In the genomic region with DNA sequence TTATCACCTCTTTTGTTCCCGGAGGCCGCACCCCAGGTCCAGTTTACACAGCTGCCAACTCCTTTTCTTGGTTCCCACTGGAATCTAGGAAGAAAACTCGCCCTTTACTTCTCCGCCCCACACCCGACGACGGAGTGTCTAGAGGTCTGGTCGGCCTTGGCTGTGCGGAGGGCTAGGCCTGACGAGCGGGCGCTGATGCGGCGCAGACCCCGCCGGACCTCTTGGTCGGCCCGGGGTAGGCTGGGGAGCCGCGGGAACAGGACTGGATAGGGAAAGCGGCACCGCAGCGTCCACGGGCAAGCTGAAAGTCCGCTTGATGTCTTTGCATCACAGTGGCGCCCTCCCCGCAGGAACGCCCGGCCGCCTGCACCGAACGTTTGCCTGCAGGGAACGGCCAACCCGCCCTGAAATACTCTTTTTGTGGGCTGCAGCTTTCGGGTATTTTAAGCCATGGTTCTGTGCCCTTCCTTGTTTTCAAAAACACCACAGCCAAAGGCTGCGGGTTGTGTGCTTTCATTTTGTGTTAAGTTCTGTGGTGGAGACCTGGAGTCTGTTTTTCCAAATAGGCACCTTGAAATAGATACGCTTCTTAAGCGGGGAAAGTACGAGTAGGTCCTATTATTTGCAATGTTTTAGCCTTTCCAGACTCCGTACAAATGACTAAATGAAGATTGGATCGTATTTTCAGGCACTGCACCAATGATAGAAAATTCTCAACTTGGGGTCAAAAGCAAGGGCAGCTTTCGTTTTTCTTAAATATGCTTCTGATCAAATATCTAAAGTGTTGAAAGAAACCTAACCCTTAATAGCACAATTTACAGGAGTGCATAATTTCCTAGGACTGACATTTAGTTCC, we compare ENCODE assay signal across 1 cellular context.
TF ChIP-seq lines count a peak whose summit lies in the region.

No MANE protein-coding gene starts in this region.

TF ChIP-seq in GM12878, 131 proteins besides CTCF, POLR2A, EP300 and RAD21 (continues in another document):
- TF ChIP-seq, protein P1, sequence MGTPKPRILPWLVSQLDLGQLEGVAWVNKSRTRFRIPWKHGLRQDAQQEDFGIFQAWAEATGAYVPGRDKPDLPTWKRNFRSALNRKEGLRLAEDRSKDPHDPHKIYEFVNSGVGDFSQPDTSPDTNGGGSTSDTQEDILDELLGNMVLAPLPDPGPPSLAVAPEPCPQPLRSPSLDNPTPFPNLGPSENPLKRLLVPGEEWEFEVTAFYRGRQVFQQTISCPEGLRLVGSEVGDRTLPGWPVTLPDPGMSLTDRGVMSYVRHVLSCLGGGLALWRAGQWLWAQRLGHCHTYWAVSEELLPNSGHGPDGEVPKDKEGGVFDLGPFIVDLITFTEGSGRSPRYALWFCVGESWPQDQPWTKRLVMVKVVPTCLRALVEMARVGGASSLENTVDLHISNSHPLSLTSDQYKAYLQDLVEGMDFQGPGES (IDR thresholded peaks at IDR 0.05) = no peak
- TF ChIP-seq TCF3 (IDR thresholded peaks at IDR 0.05; ENCODE audit: borderline replicate concordance, insufficient read depth, low read depth, low read length) = no peak
- no peak for TF ChIP-seq CREB1 (IDR thresholded peaks at IDR 0.05; ENCODE audit: low read depth)
- TF ChIP-seq NR2C1 (IDR thresholded peaks at IDR 0.05) = no peak
- peak; percentile 47; the same call in 1 of the 2 replicates for TF ChIP-seq LARP7 (IDR thresholded peaks at IDR 0.05)
- TF ChIP-seq, protein P2, sequence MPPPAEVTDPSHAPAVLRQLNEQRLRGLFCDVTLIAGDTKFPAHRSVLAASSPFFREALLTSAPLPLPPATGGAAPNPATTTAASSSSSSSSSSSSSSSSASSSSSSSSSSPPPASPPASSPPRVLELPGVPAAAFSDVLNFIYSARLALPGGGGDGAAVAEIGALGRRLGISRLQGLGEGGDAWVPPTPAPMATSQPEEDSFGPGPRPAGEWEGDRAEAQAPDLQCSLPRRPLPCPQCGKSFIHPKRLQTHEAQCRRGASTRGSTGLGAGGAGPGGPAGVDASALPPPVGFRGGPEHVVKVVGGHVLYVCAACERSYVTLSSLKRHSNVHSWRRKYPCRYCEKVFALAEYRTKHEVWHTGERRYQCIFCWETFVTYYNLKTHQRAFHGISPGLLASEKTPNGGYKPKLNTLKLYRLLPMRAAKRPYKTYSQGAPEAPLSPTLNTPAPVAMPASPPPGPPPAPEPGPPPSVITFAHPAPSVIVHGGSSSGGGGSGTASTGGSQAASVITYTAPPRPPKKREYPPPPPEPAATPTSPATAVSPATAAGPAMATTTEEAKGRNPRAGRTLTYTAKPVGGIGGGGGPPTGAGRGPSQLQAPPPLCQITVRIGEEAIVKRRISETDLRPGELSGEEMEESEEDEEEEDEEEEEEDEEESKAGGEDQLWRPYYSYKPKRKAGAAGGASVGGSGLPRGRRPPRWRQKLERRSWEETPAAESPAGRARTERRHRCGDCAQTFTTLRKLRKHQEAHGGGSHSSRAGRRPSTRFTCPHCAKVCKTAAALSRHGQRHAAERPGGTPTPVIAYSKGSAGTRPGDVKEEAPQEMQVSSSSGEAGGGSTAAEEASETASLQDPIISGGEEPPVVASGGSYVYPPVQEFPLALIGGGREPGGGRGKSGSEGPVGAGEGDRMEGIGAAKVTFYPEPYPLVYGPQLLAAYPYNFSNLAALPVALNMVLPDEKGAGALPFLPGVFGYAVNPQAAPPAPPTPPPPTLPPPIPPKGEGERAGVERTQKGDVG (CRISPR knock-in tag; IDR thresholded peaks at IDR 0.05) = no peak
- peak; percentile 48; the same call in 1 of the 2 replicates for TF ChIP-seq YY1 (IDR thresholded peaks at IDR 0.05; ENCODE audit: low read depth, low read length)
- 0 out of 2 replicates have a peak, but pooled peaks have one; percentile 7 for TF ChIP-seq PML (IDR thresholded peaks at IDR 0.05; ENCODE audit: low read length)
- TF ChIP-seq POU2F2 (IDR thresholded peaks at IDR 0.05; ENCODE audit: borderline replicate concordance, low read depth, low read length) = no peak
- no peak for TF ChIP-seq BACH1 (IDR thresholded peaks at IDR 0.05; ENCODE audit: borderline replicate concordance)
- TF ChIP-seq SMC3 (IDR thresholded peaks at IDR 0.05; ENCODE audit: borderline replicate concordance, low read length) = no peak
- no peak for TF ChIP-seq CBX5 (IDR thresholded peaks at IDR 0.05; ENCODE audit: low read depth)
- TF ChIP-seq, protein P3, sequence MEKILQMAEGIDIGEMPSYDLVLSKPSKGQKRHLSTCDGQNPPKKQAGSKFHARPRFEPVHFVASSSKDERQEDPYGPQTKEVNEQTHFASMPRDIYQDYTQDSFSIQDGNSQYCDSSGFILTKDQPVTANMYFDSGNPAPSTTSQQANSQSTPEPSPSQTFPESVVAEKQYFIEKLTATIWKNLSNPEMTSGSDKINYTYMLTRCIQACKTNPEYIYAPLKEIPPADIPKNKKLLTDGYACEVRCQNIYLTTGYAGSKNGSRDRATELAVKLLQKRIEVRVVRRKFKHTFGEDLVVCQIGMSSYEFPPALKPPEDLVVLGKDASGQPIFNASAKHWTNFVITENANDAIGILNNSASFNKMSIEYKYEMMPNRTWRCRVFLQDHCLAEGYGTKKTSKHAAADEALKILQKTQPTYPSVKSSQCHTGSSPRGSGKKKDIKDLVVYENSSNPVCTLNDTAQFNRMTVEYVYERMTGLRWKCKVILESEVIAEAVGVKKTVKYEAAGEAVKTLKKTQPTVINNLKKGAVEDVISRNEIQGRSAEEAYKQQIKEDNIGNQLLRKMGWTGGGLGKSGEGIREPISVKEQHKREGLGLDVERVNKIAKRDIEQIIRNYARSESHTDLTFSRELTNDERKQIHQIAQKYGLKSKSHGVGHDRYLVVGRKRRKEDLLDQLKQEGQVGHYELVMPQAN (conservative IDR thresholded peaks at IDR 0.05) = 0 out of 2 replicates have a peak, but pooled peaks have one; percentile 1
- 0 out of 2 replicates have a peak, but pooled peaks have one; percentile 0 for TF ChIP-seq BRCA1 (IDR thresholded peaks at IDR 0.05; ENCODE audit: low read depth, low read length)
- TF ChIP-seq, protein P4, sequence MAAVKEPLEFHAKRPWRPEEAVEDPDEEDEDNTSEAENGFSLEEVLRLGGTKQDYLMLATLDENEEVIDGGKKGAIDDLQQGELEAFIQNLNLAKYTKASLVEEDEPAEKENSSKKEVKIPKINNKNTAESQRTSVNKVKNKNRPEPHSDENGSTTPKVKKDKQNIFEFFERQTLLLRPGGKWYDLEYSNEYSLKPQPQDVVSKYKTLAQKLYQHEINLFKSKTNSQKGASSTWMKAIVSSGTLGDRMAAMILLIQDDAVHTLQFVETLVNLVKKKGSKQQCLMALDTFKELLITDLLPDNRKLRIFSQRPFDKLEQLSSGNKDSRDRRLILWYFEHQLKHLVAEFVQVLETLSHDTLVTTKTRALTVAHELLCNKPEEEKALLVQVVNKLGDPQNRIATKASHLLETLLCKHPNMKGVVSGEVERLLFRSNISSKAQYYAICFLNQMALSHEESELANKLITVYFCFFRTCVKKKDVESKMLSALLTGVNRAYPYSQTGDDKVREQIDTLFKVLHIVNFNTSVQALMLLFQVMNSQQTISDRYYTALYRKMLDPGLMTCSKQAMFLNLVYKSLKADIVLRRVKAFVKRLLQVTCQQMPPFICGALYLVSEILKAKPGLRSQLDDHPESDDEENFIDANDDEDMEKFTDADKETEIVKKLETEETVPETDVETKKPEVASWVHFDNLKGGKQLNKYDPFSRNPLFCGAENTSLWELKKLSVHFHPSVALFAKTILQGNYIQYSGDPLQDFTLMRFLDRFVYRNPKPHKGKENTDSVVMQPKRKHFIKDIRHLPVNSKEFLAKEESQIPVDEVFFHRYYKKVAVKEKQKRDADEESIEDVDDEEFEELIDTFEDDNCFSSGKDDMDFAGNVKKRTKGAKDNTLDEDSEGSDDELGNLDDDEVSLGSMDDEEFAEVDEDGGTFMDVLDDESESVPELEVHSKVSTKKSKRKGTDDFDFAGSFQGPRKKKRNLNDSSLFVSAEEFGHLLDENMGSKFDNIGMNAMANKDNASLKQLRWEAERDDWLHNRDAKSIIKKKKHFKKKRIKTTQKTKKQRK (IDR thresholded peaks at IDR 0.05; ENCODE audit: low read depth, low read length) = no peak
- no peak for TF ChIP-seq FOS (IDR thresholded peaks at IDR 0.05; ENCODE audit: borderline replicate concordance, extremely low read depth, insufficient read length)
- TF ChIP-seq TCF12 (IDR thresholded peaks at IDR 0.05; ENCODE audit: low read depth, low read length) = no peak
- TF ChIP-seq RELA (IDR thresholded peaks at IDR 0.05; ENCODE audit: borderline replicate concordance, partially characterized antibody) = no peak
- TF ChIP-seq, protein P5, sequence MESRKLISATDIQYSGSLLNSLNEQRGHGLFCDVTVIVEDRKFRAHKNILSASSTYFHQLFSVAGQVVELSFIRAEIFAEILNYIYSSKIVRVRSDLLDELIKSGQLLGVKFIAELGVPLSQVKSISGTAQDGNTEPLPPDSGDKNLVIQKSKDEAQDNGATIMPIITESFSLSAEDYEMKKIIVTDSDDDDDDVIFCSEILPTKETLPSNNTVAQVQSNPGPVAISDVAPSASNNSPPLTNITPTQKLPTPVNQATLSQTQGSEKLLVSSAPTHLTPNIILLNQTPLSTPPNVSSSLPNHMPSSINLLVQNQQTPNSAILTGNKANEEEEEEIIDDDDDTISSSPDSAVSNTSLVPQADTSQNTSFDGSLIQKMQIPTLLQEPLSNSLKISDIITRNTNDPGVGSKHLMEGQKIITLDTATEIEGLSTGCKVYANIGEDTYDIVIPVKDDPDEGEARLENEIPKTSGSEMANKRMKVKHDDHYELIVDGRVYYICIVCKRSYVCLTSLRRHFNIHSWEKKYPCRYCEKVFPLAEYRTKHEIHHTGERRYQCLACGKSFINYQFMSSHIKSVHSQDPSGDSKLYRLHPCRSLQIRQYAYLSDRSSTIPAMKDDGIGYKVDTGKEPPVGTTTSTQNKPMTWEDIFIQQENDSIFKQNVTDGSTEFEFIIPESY (IDR thresholded peaks at IDR 0.05) = no peak
- TF ChIP-seq, protein P6, sequence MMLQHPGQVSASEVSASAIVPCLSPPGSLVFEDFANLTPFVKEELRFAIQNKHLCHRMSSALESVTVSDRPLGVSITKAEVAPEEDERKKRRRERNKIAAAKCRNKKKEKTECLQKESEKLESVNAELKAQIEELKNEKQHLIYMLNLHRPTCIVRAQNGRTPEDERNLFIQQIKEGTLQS (IDR thresholded peaks at IDR 0.05; ENCODE audit: borderline replicate concordance, extremely low read depth, low read depth, low read length) = no peak
- 0 out of 2 replicates have a peak, but pooled peaks have one; percentile 39 for TF ChIP-seq ZNF217 (IDR thresholded peaks at IDR 0.05)
- no peak for TF ChIP-seq MEF2A (IDR thresholded peaks at IDR 0.05; ENCODE audit: insufficient read depth, low read depth, low read length)
- no peak for TF ChIP-seq GABPA (IDR thresholded peaks at IDR 0.05; ENCODE audit: low read depth)
- TF ChIP-seq, protein P7, sequence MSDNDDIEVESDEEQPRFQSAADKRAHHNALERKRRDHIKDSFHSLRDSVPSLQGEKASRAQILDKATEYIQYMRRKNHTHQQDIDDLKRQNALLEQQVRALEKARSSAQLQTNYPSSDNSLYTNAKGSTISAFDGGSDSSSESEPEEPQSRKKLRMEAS (IDR thresholded peaks at IDR 0.05; ENCODE audit: low read depth, low read length) = no peak
- TF ChIP-seq MYC (IDR thresholded peaks at IDR 0.05; ENCODE audit: insufficient read depth, insufficient read length, insufficient replicate concordance, low read length, severe bottlenecking) = peak; percentile 29
- TF ChIP-seq KAT2A (conservative IDR thresholded peaks at IDR 0.05; ENCODE audit: control insufficient read depth, low read depth, low read length) = no peak
- TF ChIP-seq ESRRA (IDR thresholded peaks at IDR 0.05; ENCODE audit: low read length) = no peak
- TF ChIP-seq, protein P8, sequence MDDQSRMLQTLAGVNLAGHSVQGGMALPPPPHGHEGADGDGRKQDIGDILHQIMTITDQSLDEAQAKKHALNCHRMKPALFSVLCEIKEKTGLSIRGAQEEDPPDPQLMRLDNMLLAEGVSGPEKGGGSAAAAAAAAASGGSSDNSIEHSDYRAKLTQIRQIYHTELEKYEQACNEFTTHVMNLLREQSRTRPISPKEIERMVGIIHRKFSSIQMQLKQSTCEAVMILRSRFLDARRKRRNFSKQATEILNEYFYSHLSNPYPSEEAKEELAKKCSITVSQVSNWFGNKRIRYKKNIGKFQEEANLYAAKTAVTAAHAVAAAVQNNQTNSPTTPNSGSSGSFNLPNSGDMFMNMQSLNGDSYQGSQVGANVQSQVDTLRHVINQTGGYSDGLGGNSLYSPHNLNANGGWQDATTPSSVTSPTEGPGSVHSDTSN (IDR thresholded peaks at IDR 0.05; ENCODE audit: insufficient replicate concordance, low read depth, low read length) = no peak
- TF ChIP-seq GATAD2B (conservative IDR thresholded peaks at IDR 0.05; ENCODE audit: low read depth) = no peak
- TF ChIP-seq, protein P9, sequence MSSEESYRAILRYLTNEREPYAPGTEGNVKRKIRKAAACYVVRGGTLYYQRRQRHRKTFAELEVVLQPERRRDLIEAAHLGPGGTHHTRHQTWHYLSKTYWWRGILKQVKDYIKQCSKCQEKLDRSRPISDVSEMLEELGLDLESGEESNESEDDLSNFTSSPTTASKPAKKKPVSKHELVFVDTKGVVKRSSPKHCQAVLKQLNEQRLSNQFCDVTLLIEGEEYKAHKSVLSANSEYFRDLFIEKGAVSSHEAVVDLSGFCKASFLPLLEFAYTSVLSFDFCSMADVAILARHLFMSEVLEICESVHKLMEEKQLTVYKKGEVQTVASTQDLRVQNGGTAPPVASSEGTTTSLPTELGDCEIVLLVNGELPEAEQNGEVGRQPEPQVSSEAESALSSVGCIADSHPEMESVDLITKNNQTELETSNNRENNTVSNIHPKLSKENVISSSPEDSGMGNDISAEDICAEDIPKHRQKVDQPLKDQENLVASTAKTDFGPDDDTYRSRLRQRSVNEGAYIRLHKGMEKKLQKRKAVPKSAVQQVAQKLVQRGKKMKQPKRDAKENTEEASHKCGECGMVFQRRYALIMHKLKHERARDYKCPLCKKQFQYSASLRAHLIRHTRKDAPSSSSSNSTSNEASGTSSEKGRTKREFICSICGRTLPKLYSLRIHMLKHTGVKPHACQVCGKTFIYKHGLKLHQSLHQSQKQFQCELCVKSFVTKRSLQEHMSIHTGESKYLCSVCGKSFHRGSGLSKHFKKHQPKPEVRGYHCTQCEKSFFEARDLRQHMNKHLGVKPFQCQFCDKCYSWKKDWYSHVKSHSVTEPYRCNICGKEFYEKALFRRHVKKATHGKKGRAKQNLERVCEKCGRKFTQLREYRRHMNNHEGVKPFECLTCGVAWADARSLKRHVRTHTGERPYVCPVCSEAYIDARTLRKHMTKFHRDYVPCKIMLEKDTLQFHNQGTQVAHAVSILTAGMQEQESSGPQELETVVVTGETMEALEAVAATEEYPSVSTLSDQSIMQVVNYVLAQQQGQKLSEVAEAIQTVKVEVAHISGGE (CRISPR knock-in tag; IDR thresholded peaks at IDR 0.05) = no peak
- TF ChIP-seq HDAC2 (IDR thresholded peaks at IDR 0.05) = no peak
- TF ChIP-seq, protein P10, sequence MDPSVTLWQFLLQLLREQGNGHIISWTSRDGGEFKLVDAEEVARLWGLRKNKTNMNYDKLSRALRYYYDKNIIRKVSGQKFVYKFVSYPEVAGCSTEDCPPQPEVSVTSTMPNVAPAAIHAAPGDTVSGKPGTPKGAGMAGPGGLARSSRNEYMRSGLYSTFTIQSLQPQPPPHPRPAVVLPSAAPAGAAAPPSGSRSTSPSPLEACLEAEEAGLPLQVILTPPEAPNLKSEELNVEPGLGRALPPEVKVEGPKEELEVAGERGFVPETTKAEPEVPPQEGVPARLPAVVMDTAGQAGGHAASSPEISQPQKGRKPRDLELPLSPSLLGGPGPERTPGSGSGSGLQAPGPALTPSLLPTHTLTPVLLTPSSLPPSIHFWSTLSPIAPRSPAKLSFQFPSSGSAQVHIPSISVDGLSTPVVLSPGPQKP (IDR thresholded peaks at IDR 0.05; ENCODE audit: low read depth, low read length) = no peak
